Comparison of ENCODE assay signal across 8 cellular contexts in genomic region chr11:126083829-126084607, GRCh38.
DNase-seq lines count a peak whose midpoint lies in the region; ATAC-seq lines count a peak whose summit lies in the region.
"Had no signal": no experiment of that assay in that cellular context is flagged by ENCODE, and none has a peak within 500 bp of the region (broad histone marks: within the 10 kb centered on the region; RNA-seq: fewer than 3 reads in every experiment).

No MANE protein-coding gene starts in this region.

- DNase-seq in NCI-H345 (lab: John Stamatoyannopoulos, UW), result peak; percentile 65
- DNase-seq in activated effector memory CD4-positive, alpha-beta T cell treated with Interleukin-2 at 50 U/mL for 16 hours, result peak; percentile 25
- DNase-seq in retina, result peak; percentile 54
- no peak for DNase-seq in NCI-H1930 (lab: John Stamatoyannopoulos, UW)
- DNase-seq: right lobe of liver had no signal

- ATAC-seq in HG02852 (IDR thresholded peaks at IDR 0.05; ENCODE audit: unreplicated experiment), result peak; percentile 70
- ATAC-seq in HG02759 (IDR thresholded peaks at IDR 0.05; ENCODE audit: unreplicated experiment), result no peak
- ATAC-seq in GM19023 (IDR thresholded peaks at IDR 0.05; ENCODE audit: unreplicated experiment), result no peak

Comparison
In these comparisons a context has a peak if more than half of its experiments do, and no peak if none do; other contexts are left out.
1. DNase-seq: peak in NCI-H345 (single experiment), activated effector memory CD4-positive, alpha-beta T cell treated with Interleukin-2 at 50 U/mL for 16 hours (single experiment) and retina (single experiment); none in NCI-H1930 (0 of 2).